In the genomic region with DNA sequence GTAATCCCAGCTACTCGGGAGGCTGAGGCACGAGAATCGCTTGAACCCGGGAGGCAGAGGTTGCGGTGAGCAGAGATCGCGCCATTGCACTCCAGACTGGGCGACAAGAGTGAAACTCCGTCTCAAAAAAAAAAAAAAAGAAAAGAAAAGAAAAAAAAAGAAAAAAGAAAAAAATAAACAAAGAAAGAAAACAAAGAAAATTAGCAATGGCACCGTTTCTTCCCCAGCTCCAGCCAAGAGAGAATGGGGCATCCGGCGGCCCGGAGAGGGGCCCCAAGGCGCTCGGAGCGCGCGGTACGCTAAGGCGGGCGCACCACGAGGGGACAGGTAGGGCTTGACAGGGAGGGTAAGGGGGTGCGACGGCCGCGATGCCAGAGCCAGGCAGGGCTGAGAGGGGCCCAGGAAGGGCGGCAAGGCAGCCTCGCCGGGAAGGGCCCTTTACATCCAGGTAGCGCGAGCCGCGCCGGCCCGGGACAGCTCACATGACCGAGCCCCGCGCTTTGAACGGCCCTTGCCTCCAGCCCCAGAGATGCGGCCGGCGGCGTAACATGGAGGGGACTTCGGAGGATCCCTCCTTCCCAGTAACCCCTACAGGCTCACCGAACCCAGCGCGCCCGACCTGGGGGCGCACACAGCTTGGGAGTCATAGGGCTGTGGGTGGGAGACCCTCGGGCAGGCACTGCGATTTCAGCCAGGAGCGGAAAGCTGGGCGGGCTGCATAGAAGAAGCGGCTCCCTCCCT, we compare ENCODE assay signal across 13 cellular contexts. TPM values are rescaled to one million over a fixed set of nuclear protein-coding genes. Genes with fewer than 3 reads are reported as not detected.
DNase-seq lines count a peak whose midpoint lies in the region; ATAC-seq, FAIRE-seq and TF ChIP-seq lines count a peak whose summit lies in the region.
"Had no signal": no experiment of that assay in that cellular context is flagged by ENCODE, and none has a peak within 500 bp of the region (broad histone marks: within the 10 kb centered on the region; RNA-seq: fewer than 3 reads in every experiment).

No MANE protein-coding gene starts in this region.

- ATAC-seq in HCT116 (no peak), GM12878 (no peak), HG02970 (IDR thresholded peaks at IDR 0.05; ENCODE audit: low FRiP score, unreplicated experiment) (no peak)

- SMC1A ChIA-PET in GM12878 (lab: Charles Lee; ENCODE audit: uncharacterized antibody, unreplicated experiment), result no interaction called here

- H2AFZ ChIP-seq in HCT116 (ENCODE audit: low read depth, low read length, poor library complexity, severe bottlenecking) (no peak overlapping the region), GM12878 (ENCODE audit: control insufficient read depth, low read depth, low read length) (no peak overlapping the region)

- DNase-seq in HCT116 (ENCODE audit: low read depth, low spot score) (no peak), GM12878 (ENCODE audit: low read depth, low spot score) (no peak), iPS-NIHi11 (ENCODE audit: low spot score) (peak; percentile 43), substantia nigra (lab: John Stamatoyannopoulos, UW) (peak in 7 of 49 donors; percentile 17 to 35 (median 26)), cortex of kidney (lab: John Stamatoyannopoulos, UW) (no peak)
- no peak for DNase-seq in stimulated activated naive CD4-positive, alpha-beta T cell (lab: John Stamatoyannopoulos, UW)
- DNase-seq: activated CD4-positive, CD25-positive, alpha-beta regulatory T cell treated with anti-CD3 and anti-CD28 coated beads, Interleukin-2, amount 50 U/mL, for 72 hours; GOT3; NCI-H187 treated with DMSO at 0.1 percent for 48 hours; stimulated activated CD4-positive, alpha-beta T cell treated with anti-CD3 and anti-CD28 coated beads, Interleukin-4, amount 100 ng/mL, for 1 hour; testis had no signal

- H3K36me3 ChIP-seq in HCT116 (ENCODE audit: control insufficient read depth in 1 of 2, insufficient read depth in 2 of 2, low read length in 2 of 2) (no peaks in the 10 kb centered on the region), GM12878 (ENCODE audit: control insufficient read depth in 2 of 2, insufficient read depth in 2 of 2, low read length in 1 of 2) (no peaks in the 10 kb centered on the region)

- POLR2A ChIA-PET in HCT116 (lab: Charles Lee) (no interaction called here), GM12878 (lab: Charles Lee) (interaction anchor here (0.6 kb wide), 1 partner anchor 131 kb away, joined by 3 read pairs; no protein-coding TSS in a partner anchor)

- TF ChIP-seq RAD21 in HCT116 (IDR thresholded peaks at IDR 0.05; ENCODE audit: low read depth), result no peak
- no peak for TF ChIP-seq RAD21 in GM12878 (IDR thresholded peaks at IDR 0.05; ENCODE audit: insufficient read depth, low read depth, low read length)

- H3K9me2 ChIP-seq in HCT116 (ENCODE audit: insufficient read depth), result no peaks in the 10 kb centered on the region

- H3K9me3 ChIP-seq in HCT116 (ENCODE audit: control insufficient read depth in 1 of 2, insufficient read depth in 1 of 2, low read depth in 1 of 2, low read length in 2 of 2) (no peaks in the 10 kb centered on the region), GM12878 (replicated peaks; ENCODE audit: control insufficient read depth, insufficient read depth, low read length) (no peaks in the 10 kb centered on the region)
- H3K9me3 ChIP-seq: testis had no signal

- TF ChIP-seq POLR2A in HCT116 (IDR thresholded peaks at IDR 0.05; ENCODE audit: borderline replicate concordance, extremely low read depth, insufficient read depth, insufficient read length) (no peak), GM12878 (IDR thresholded peaks at IDR 0.05; ENCODE audit: low read depth, low read length) (no peak)

- H3K79me2 ChIP-seq in HCT116 (ENCODE audit: insufficient read depth, low read length), result no peaks in the 10 kb centered on the region
- no peaks in the 10 kb centered on the region for H3K79me2 ChIP-seq in GM12878 (ENCODE audit: control insufficient read depth, insufficient read depth, low read length)

- H3K27me3 ChIP-seq in HCT116 (ENCODE audit: insufficient read depth, low read length), result no peaks in the 10 kb centered on the region
- H3K27me3 ChIP-seq in GM12878 (replicated peaks in 1 of 2; ENCODE audit: control insufficient read depth in 2 of 2, insufficient read depth in 2 of 2, low read length in 1 of 2), result peaks cover 6 to 23% of the 10 kb centered on the region in 2 experiments
- H3K27me3 ChIP-seq: testis had no signal

- H3K9ac ChIP-seq in HCT116 (ENCODE audit: low read length), result no peak overlapping the region
- no peak overlapping the region for H3K9ac ChIP-seq in GM12878 (ENCODE audit: control insufficient read depth, insufficient read depth, low read length)

- TF ChIP-seq CTCF in HCT116 (IDR thresholded peaks at IDR 0.05 in 2 of 3, conservative IDR thresholded peaks at IDR 0.05 in 1 of 3; ENCODE audit: borderline replicate concordance in 1 of 3, insufficient read depth in 1 of 3, low read depth in 2 of 3, low read length in 2 of 3) (no peak), GM12878 (IDR thresholded peaks at IDR 0.05 in 2 of 3, conservative IDR thresholded peaks at IDR 0.05 in 1 of 3; ENCODE audit: control insufficient read depth in 2 of 3, extremely low read depth in 1 of 3, insufficient read depth in 1 of 3, low read depth in 3 of 3, low read length in 3 of 3) (no peak)

- H3K4me2 ChIP-seq in HCT116 (ENCODE audit: low read length), result peak overlapping the region; percentile 66
- H3K4me2 ChIP-seq in GM12878 (ENCODE audit: control insufficient read depth, insufficient read depth), result no peak overlapping the region

- in situ Hi-C loops in GM12878 (cut with MboI), result no loop called here

- no peak for FAIRE-seq in GM12878 (lab: Jason Lieb, UNC)

- H4K20me1 ChIP-seq in HCT116 (ENCODE audit: insufficient read depth) (no peaks in the 10 kb centered on the region), GM12878 (ENCODE audit: control insufficient read depth, insufficient read depth) (no peaks in the 10 kb centered on the region)

- intact Hi-C loops in HCT116 (cut with micrococcal nuclease), result no loop called here
- intact Hi-C loops in GM12878 (cut with micrococcal nuclease; ENCODE audit: unreplicated experiment), result no loop called here

- BruUV-seq in HCT116 (replicated peaks; lab: Mats Ljungman, UMichigan) (no TSS peak), GM12878 (replicated peaks; lab: Mats Ljungman, UMichigan) (no TSS peak)

- peaks cover 0 to 4% of the 10 kb centered on the region in 2 experiments; a peak in 2 of 4 replicates for H3K4me1 ChIP-seq in HCT116 (ENCODE audit: control insufficient read depth in 1 of 2, insufficient read depth in 2 of 2, low read length in 2 of 2)
- no peaks in the 10 kb centered on the region for H3K4me1 ChIP-seq in GM12878 (ENCODE audit: control insufficient read depth, insufficient read depth, low read length)
- H3K4me1 ChIP-seq: testis had no signal

- H3K27ac ChIP-seq in HCT116 (ENCODE audit: low read depth, low read length) (no peak overlapping the region), GM12878 (ENCODE audit: control insufficient read depth, insufficient read depth) (no peak overlapping the region), substantia nigra (ENCODE audit: low read depth, low read length, poor library complexity, severe bottlenecking) (peak overlapping the region; percentile 51)
- H3K27ac ChIP-seq: testis had no signal

- RAD21 ChIA-PET in HCT116 (lab: Charles Lee; ENCODE audit: low non-redundant PET in 1 of 2, low total read pairs in 2 of 2, uncharacterized antibody in 2 of 2, unreplicated experiment in 2 of 2) (no interaction called here), GM12878 (lab: Charles Lee; ENCODE audit: unreplicated experiment) (no interaction called here)

- CTCF ChIA-PET in HCT116 (lab: Charles Lee), result no interaction called here
- CTCF ChIA-PET in GM12878 (lab: Yijun Ruan, JAX), result no interaction called here

- WGBS in GM12878 (ENCODE audit: insufficient coverage, insufficient replicate concordance, low lambda C conversion rate, missing lambda C conversion rate), result 25% methylated on average over 51 of the region's 54 CpGs

- TF ChIP-seq EP300 in GM12878 (IDR thresholded peaks at IDR 0.05; ENCODE audit: borderline replicate concordance in 1 of 2, control insufficient read depth in 1 of 2, low read depth in 2 of 2, low read length in 2 of 2), result no peak

- H3K4me3 ChIP-seq in HCT116 (replicated peaks in 1 of 2; ENCODE audit: low read depth in 1 of 2, low read length in 2 of 2) (peak overlapping the region; percentile 44 to 56; a peak in 3 of 4 replicates), GM12878 (no peak overlapping the region)

TF ChIP-seq in HCT116, 20 proteins besides CTCF, POLR2A, EP300 and RAD21 (continues in another document):
- TF ChIP-seq FOSL1 (IDR thresholded peaks at IDR 0.05; ENCODE audit: low read depth), result no peak
- TF ChIP-seq EZH2 (IDR thresholded peaks at IDR 0.05), result no peak
- TF ChIP-seq ELF1 (IDR thresholded peaks at IDR 0.05; ENCODE audit: borderline replicate concordance, low read depth), result no peak
- no peak for TF ChIP-seq POLR2AphosphoS5 (IDR thresholded peaks at IDR 0.05; ENCODE audit: low read depth, low read length)
- TF ChIP-seq SP1 (IDR thresholded peaks at IDR 0.05; ENCODE audit: low read depth), result no peak
- TF ChIP-seq ZFX (IDR thresholded peaks at IDR 0.05), result no peak

TF ChIP-seq in GM12878, 131 proteins besides CTCF, POLR2A, EP300 and RAD21 (continues in another document):
- no peak for TF ChIP-seq NFIC (IDR thresholded peaks at IDR 0.05; ENCODE audit: low read depth, low read length)
- TF ChIP-seq SP1 (IDR thresholded peaks at IDR 0.05; ENCODE audit: low read depth, low read length), result no peak

RNA-seq across cellular contexts. Expression of a gene that starts 1.4 kb away (rescaled TPM):
- total RNA-seq in HCT116 (2021; ENCODE audit: unreplicated experiment) (7.0 TPM), GM12878 (2014; rRNA removed) (not detected in 2 replicates), GM12878 (2014; rRNA removed; fragmentation: Illumina TruSeq; extraction: Trizol) (not detected in 2 replicates), GM12878 (2021) (0.05 and 0.51 TPM in 2 replicates)
- polyA plus RNA-seq in HCT116 (2012), result 9.6 and 11.4 TPM in 2 replicates
- total RNA-seq in GM12878 (2013; cell fraction: nucleolus; rRNA removed), result not detected in 2 replicates
- not detected for polyA plus RNA-seq in GM12878 (2011; ENCODE audit: low read depth)
- polyA plus RNA-seq in GM12878 (2011; rRNA removed) (0.04 and 0.18 TPM in 2 replicates), GM12878 (2014; fragmentation: Illumina TruSeq; extraction: Trizol) (not detected in 2 replicates), GM12878 (2014; fragmentation: Nextera tagmentation; extraction: Ambion mirVana) (not detected), GM12878 (2014; rRNA removed) (not detected in 2 replicates), GM12878 (2016; fragmentation: Nextera tagmentation; extraction: Ambion mirVana) (under 1 TPM in 1 of 2 experiments, not detected in 1; 0.28 TPM)
- 0.05 TPM in 1 of 2 replicates, not detected in the other for polyA plus RNA-seq in GM12878 (2011; cell fraction: cytosol; rRNA removed)
- polyA plus RNA-seq in GM12878 (2011; cell fraction: nucleus; rRNA removed), result not detected in 2 replicates
- not detected in 2 replicates for polyA plus RNA-seq in GM12878 (2012)
- polyA minus RNA-seq in GM12878 (2011; rRNA and poly(A)+ RNA removed), result 0.07 TPM in 1 of 2 replicates, not detected in the other
- not detected in 2 replicates for polyA minus RNA-seq in GM12878 (2011; cell fraction: cytosol; rRNA and poly(A)+ RNA removed)
- polyA minus RNA-seq in GM12878 (2011; cell fraction: nucleus; rRNA and poly(A)+ RNA removed), result not detected in 2 replicates
- total RNA-seq: myocyte had no signal
